ENCODE assay signal across 12 cellular contexts in the genomic region with DNA sequence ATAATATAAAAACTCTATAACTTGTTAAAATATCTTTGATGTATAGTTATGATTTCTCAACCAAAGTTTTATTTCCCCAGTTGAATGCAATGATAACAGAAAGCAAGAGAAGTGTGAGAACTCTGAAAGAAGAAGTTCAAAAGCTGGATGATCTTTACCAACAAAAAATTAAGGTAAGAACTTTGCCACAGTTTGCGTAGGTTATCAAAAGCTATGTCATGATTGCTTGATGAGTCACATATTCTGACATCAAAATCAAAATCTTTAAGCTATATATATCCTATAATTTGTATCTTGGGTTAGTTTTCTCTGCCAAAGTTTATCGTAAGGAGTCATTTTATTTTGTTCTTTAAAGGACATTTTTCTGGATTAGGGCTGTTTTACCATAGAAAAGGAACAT. TPM values are rescaled to one million over a fixed set of nuclear protein-coding genes. Genes with fewer than 3 reads are reported as not detected.
A peak's percentile ranks its signal among the peaks of the same experiment; 100 is the strongest.
DNase-seq lines count a peak whose midpoint lies in the region; ATAC-seq, FAIRE-seq and TF ChIP-seq lines count a peak whose summit lies in the region.
"Had no signal": no experiment of that assay in that cellular context is flagged by ENCODE, and none has a peak within 500 bp of the region (broad histone marks: within the 10 kb centered on the region; RNA-seq: fewer than 3 reads in every experiment).

No MANE protein-coding gene starts in this region.

- intact Hi-C loops in CD14-positive monocyte (cut with micrococcal nuclease), result loop anchor here (5.0 to 10.0 kb wide), 2 partner anchors 48 to 51 kb away; a partner anchor contains a TSS
- intact Hi-C loops in naive thymus-derived CD4-positive, alpha-beta T cell (cut with micrococcal nuclease), result no loop called here

- no peak for FAIRE-seq in astrocyte (lab: Jason Lieb, UNC)

- DNase-seq in CD14-positive monocyte (ENCODE audit: low spot score), result no peak
- DNase-seq in HFFc6, result no peak
- peak; percentile 18 for DNase-seq in astrocyte (ENCODE audit: low read depth)
- DNase-seq in naive thymus-derived CD4-positive, alpha-beta T cell, result peak in 6 of 9 donors; percentile 42 to 65 (median 53)
- no peak for DNase-seq in nucleus accumbens (lab: John Stamatoyannopoulos, UW)
- DNase-seq in glomerular visceral epithelial cell (ENCODE audit: extremely low spot score), result no peak
- no peak for DNase-seq in NCI-H2029 treated with DMSO at 0.1 percent for 48 hours (lab: John Stamatoyannopoulos, UW)
- no peak for DNase-seq in HuH-7.5 (ENCODE audit: low spot score)
- DNase-seq: Caco-2; gastrocnemius medialis; kidney glomerular epithelial cell; stimulated activated CD8-positive, alpha-beta memory T cell treated with anti-CD3 and anti-CD28 coated beads, Interleukin-4, amount 100 ng/mL, for 48 hours had no signal

- H4K20me1 ChIP-seq in astrocyte (ENCODE audit: insufficient read depth, low read length), result no peaks in the 10 kb centered on the region

- H3K27me3 Mint-ChIP-seq in CD14-positive monocyte (ENCODE audit: low read depth in 3 of 3) (no peaks in the 10 kb centered on the region), HFFc6 (ENCODE audit: insufficient read depth) (no peaks in the 10 kb centered on the region; the same call in 1 of the 2 replicates), astrocyte (ENCODE audit: low read depth, unreplicated experiment) (no peaks in the 10 kb centered on the region)
- H3K27me3 Mint-ChIP-seq in naive thymus-derived CD4-positive, alpha-beta T cell, result no peaks in the 10 kb centered on the region

- H3K4me1 Mint-ChIP-seq in CD14-positive monocyte, result peaks cover 28% of the 10 kb centered on the region
- H3K4me1 Mint-ChIP-seq in HFFc6 (ENCODE audit: low read depth), result peaks cover 26% of the 10 kb centered on the region
- H3K4me1 Mint-ChIP-seq in astrocyte (ENCODE audit: low read depth, unreplicated experiment), result no peaks in the 10 kb centered on the region
- H3K4me1 Mint-ChIP-seq in naive thymus-derived CD4-positive, alpha-beta T cell, result peaks cover 22 to 79% (median 64%) of the 10 kb centered on the region in 7 donors

- H3K27me3 ChIP-seq in astrocyte (ENCODE audit: insufficient read depth, low read length), result no peaks in the 10 kb centered on the region
- no peaks in the 10 kb centered on the region for H3K27me3 ChIP-seq in naive thymus-derived CD4-positive, alpha-beta T cell (ENCODE audit: control insufficient read depth in 2 of 2, insufficient read depth in 2 of 2, low read length in 2 of 2)
- H3K27me3 ChIP-seq: gastrocnemius medialis had no signal

- H3K36me3 Mint-ChIP-seq in CD14-positive monocyte (peaks cover 8 to 23% of the 10 kb centered on the region in 2 donors), HFFc6 (ENCODE audit: low read depth) (peaks cover 17% of the 10 kb centered on the region; the same call in 1 of the 2 replicates), astrocyte (ENCODE audit: low read depth, unreplicated experiment) (no peaks in the 10 kb centered on the region)
- peaks cover 0 to 29% (median 0%) of the 10 kb centered on the region in 5 donors for H3K36me3 Mint-ChIP-seq in naive thymus-derived CD4-positive, alpha-beta T cell

- H3K4me1 ChIP-seq in astrocyte (ENCODE audit: insufficient read depth, low read length), result no peaks in the 10 kb centered on the region
- peaks cover 28 to 35% of the 10 kb centered on the region in 2 donors for H3K4me1 ChIP-seq in naive thymus-derived CD4-positive, alpha-beta T cell (ENCODE audit: control insufficient read depth in 2 of 2, insufficient read depth in 2 of 2, low read length in 2 of 2)
- H3K4me1 ChIP-seq: Caco-2, gastrocnemius medialis had no signal

- H3K27ac ChIP-seq in astrocyte (ENCODE audit: low read depth, low read length), result no peak overlapping the region
- H3K27ac ChIP-seq in naive thymus-derived CD4-positive, alpha-beta T cell (ENCODE audit: low read depth, low read length), result peak overlapping the region; percentile 73
- H3K27ac ChIP-seq: gastrocnemius medialis had no signal

- no peaks in the 10 kb centered on the region for H3K9me3 ChIP-seq in astrocyte (ENCODE audit: insufficient read depth, low read depth, low read length)
- no peaks in the 10 kb centered on the region for H3K9me3 ChIP-seq in naive thymus-derived CD4-positive, alpha-beta T cell (ENCODE audit: control insufficient read depth in 2 of 3, low read length in 3 of 3)
- H3K9me3 ChIP-seq: Caco-2, gastrocnemius medialis had no signal

- H3K9me3 Mint-ChIP-seq in CD14-positive monocyte (no peaks in the 10 kb centered on the region), HFFc6 (no peaks in the 10 kb centered on the region), astrocyte (ENCODE audit: unreplicated experiment) (no peaks in the 10 kb centered on the region)
- H3K9me3 Mint-ChIP-seq in naive thymus-derived CD4-positive, alpha-beta T cell, result no peaks in the 10 kb centered on the region

- H2AFZ ChIP-seq in astrocyte (ENCODE audit: low read depth, low read length), result no peak overlapping the region

- TF ChIP-seq CTCF in CD14-positive monocyte (IDR thresholded peaks at IDR 0.05), result no peak
- TF ChIP-seq CTCF in HFFc6 (IDR thresholded peaks at IDR 0.05), result no peak
- no peak for TF ChIP-seq CTCF in astrocyte (IDR thresholded peaks at IDR 0.05; ENCODE audit: insufficient read depth, low read depth, low read length)

- CTCF ChIA-PET in naive thymus-derived CD4-positive, alpha-beta T cell (lab: Charles Lee), result interaction anchor here (1.2 to 3.8 kb wide), 5 partner anchors 17 to 49 kb away, joined by 5 to 22 read pairs (median 9); a partner anchor contains a TSS

- no peak overlapping the region for H3K4me3 ChIP-seq in astrocyte (ENCODE audit: insufficient read depth, low read depth, low read length)
- H3K4me3 ChIP-seq in naive thymus-derived CD4-positive, alpha-beta T cell (ENCODE audit: low read length), result no peak overlapping the region
- H3K4me3 ChIP-seq: gastrocnemius medialis had no signal

- no peak overlapping the region for H3K4me2 ChIP-seq in astrocyte (ENCODE audit: low read length)

- peak; percentile 73 for ATAC-seq in naive thymus-derived CD4-positive, alpha-beta T cell
- ATAC-seq: gastrocnemius medialis had no signal

- H3K27ac Mint-ChIP-seq in CD14-positive monocyte (peak overlapping the region in 4 of 7 donors; percentile 15 to 76 (median 58)), HFFc6 (peak overlapping the region; percentile 53), astrocyte (ENCODE audit: unreplicated experiment) (peak overlapping the region; percentile 12)
- H3K27ac Mint-ChIP-seq in naive thymus-derived CD4-positive, alpha-beta T cell, result peak overlapping the region; percentile 79 to 94 (median 87)

- peaks cover 6% of the 10 kb centered on the region for H3K36me3 ChIP-seq in astrocyte (ENCODE audit: insufficient read depth, low read length)
- H3K36me3 ChIP-seq in naive thymus-derived CD4-positive, alpha-beta T cell (ENCODE audit: control insufficient read depth in 2 of 3, insufficient read depth in 3 of 3, low read length in 3 of 3), result no peaks in the 10 kb centered on the region
- H3K36me3 ChIP-seq: gastrocnemius medialis had no signal

- no peak overlapping the region for H3K9ac ChIP-seq in astrocyte (ENCODE audit: low read length)

- H3K4me3 Mint-ChIP-seq in CD14-positive monocyte (no peak overlapping the region), HFFc6 (no peak overlapping the region), astrocyte (ENCODE audit: unreplicated experiment) (no peak overlapping the region)
- peak overlapping the region; percentile 16 to 84 (median 70) for H3K4me3 Mint-ChIP-seq in naive thymus-derived CD4-positive, alpha-beta T cell

- POLR2A ChIA-PET in naive thymus-derived CD4-positive, alpha-beta T cell (lab: Charles Lee), result interaction anchor here (1.0 to 12.3 kb wide), 12 partner anchors 12 to 51 kb away, joined by 3 to 261 read pairs (median 10); a partner anchor contains a TSS

- H3K79me2 ChIP-seq in astrocyte (ENCODE audit: insufficient read depth, low read length), result no peaks in the 10 kb centered on the region

RNA-seq across cellular contexts. Expression of a gene that starts 35.0 kb away (rescaled TPM):
- polyA plus RNA-seq in CD14-positive monocyte, result not detected
- total RNA-seq in HFFc6 (2021; fragmentation: NEBNext Ultra II Directional; extraction: Animal tissue kit (Norgen Biotek cat#: 25700)), result 10 to 100 TPM; 12.7 to 30.2 (median 25.4) TPM
- total RNA-seq in astrocyte, result 1.9 and 3.5 TPM in 2 replicates
- 10 to 100 TPM in 1 of 5 experiments, 1 to 10 TPM in 4; 2.4 to 53.6 (median 2.7) TPM for total RNA-seq in naive thymus-derived CD4-positive, alpha-beta T cell
- polyA plus RNA-seq in naive thymus-derived CD4-positive, alpha-beta T cell, result 1 to 10 TPM; 1.3 to 2.4 TPM

RNA-seq across cellular contexts. Expression of a gene that starts 35.0 kb away (rescaled TPM):
- polyA plus RNA-seq in CD14-positive monocyte, result 1 to 10 TPM; 3.0 to 4.1 TPM
- total RNA-seq in HFFc6 (2021; fragmentation: NEBNext Ultra II Directional; extraction: Animal tissue kit (Norgen Biotek cat#: 25700)), result 1 to 10 TPM; 6.3 to 9.4 (median 9.0) TPM
- total RNA-seq in astrocyte, result 9.0 and 10.5 TPM in 2 replicates
- total RNA-seq in naive thymus-derived CD4-positive, alpha-beta T cell, result 10 to 100 TPM; 13.8 to 32.5 (median 22.8) TPM
- polyA plus RNA-seq in naive thymus-derived CD4-positive, alpha-beta T cell, result 10 to 100 TPM; 12.0 to 18.7 TPM

RNA-seq across cellular contexts. Expression of a gene that starts 49.2 kb away (rescaled TPM):
- polyA plus RNA-seq in CD14-positive monocyte, result 10 to 100 TPM; 12.7 to 16.8 TPM
- 10 to 100 TPM; 19.4 to 30.4 (median 26.4) TPM for total RNA-seq in HFFc6 (2021; fragmentation: NEBNext Ultra II Directional; extraction: Animal tissue kit (Norgen Biotek cat#: 25700))
- 29.6 and 29.7 TPM in 2 replicates for total RNA-seq in astrocyte
- total RNA-seq in naive thymus-derived CD4-positive, alpha-beta T cell, result 100 to 1,000 TPM; 181 to 305 (median 236) TPM
- polyA plus RNA-seq in naive thymus-derived CD4-positive, alpha-beta T cell, result 10 to 100 TPM; 41.4 to 51.5 TPM

Comparison
In these comparisons a context has a peak if more than half of its experiments do, and no peak if none do; other contexts are left out.
1. DNase-seq: peak in astrocyte (single experiment) and naive thymus-derived CD4-positive, alpha-beta T cell (6 of 9); none in CD14-positive monocyte (single experiment), HFFc6 (single experiment), nucleus accumbens (0 of 56), glomerular visceral epithelial cell (single experiment), NCI-H2029 treated with DMSO at 0.1 percent for 48 hours (single experiment) and HuH-7.5 (single experiment).
2. H3K27ac Mint-ChIP-seq: peak in every context shown above with its lines; median percentile 87 in naive thymus-derived CD4-positive, alpha-beta T cell; 58 in CD14-positive monocyte; 53 in HFFc6; 12 in astrocyte.
3. H3K4me3 Mint-ChIP-seq: peak in naive thymus-derived CD4-positive, alpha-beta T cell (10 of 10); none in CD14-positive monocyte (0 of 2), HFFc6 (single experiment) and astrocyte (single experiment).
4. intact Hi-C loops: an anchor here in CD14-positive monocyte (5.0 to 10.0 kb wide); none called in naive thymus-derived CD4-positive, alpha-beta T cell.